ENCODE assay signal across 27 cellular contexts in genomic region chr3:129164500-129164899, GRCh38. TPM values are rescaled to one million over a fixed set of nuclear protein-coding genes. Genes with fewer than 3 reads are reported as not detected.
DNase-seq lines count a peak whose midpoint lies in the region; ATAC-seq and TF ChIP-seq lines count a peak whose summit lies in the region.
"Had no signal": no experiment of that assay in that cellular context is flagged by ENCODE, and none has a peak within 500 bp of the region (broad histone marks: within the 10 kb centered on the region; RNA-seq: fewer than 3 reads in every experiment).

No MANE protein-coding gene starts in this region.

- H3K27ac Mint-ChIP-seq in activated T-cell treated with anti-CD3 and anti-CD28 coated beads, Interleukin-2, amount 50 U/mL, for 72 hours = peak overlapping the region; percentile 20
- H3K27ac Mint-ChIP-seq in Calu3 (ENCODE audit: unreplicated experiment) (peak overlapping the region; percentile 55), neural crest cell (ENCODE audit: unreplicated experiment) (no peak overlapping the region)
- peak overlapping the region; percentile 46 for H3K27ac Mint-ChIP-seq in activated naive CD8-positive, alpha-beta T cell
- H3K27ac Mint-ChIP-seq: nephron progenitor cell had no signal

- no peak for DNase-seq in activated T-cell treated with anti-CD3 and anti-CD28 coated beads, Interleukin-2, amount 50 U/mL, for 72 hours
- no peak for DNase-seq in activated T-cell treated with anti-CD3 and anti-CD28 coated beads, Interleukin-2, amount 50 U/mL, for 4 hours
- DNase-seq in Calu3 (no peak), neural crest cell (ENCODE audit: low read depth, low spot score) (no peak)
- no peak for DNase-seq in stimulated activated CD4-positive, alpha-beta T cell treated with anti-CD3 and anti-CD28 coated beads, Interleukin-2, amount 100 ng/mL, for 48 hours
- DNase-seq: activated CD4-positive, CD25-positive, alpha-beta regulatory T cell treated with anti-CD3 and anti-CD28 coated beads, Interleukin-2, amount 50 U/mL, for 72 hours; activated naive CD4-positive, alpha-beta T cell; activated T-cell treated with anti-CD3 and anti-CD28 coated beads, Interleukin-2, amount 50 U/mL, for 48 hours; AML-193; anterior cingulate cortex; dorsolateral prefrontal cortex; esophagus squamous epithelium; foreskin keratinocyte; kidney glomerular epithelial cell; NCI-H1417 treated with DMSO at 0.1 percent for 48 hours; NCI-H2029 treated with DMSO at 0.1 percent for 48 hours; NCI-H526; nephron progenitor cell; ovary; PC-9; stimulated activated naive CD4-positive, alpha-beta T cell treated with Interleukin-2 at 50 U/mL for 16 hours had no signal

- no peaks in the 10 kb centered on the region for H3K9me3 Mint-ChIP-seq in activated T-cell treated with anti-CD3 and anti-CD28 coated beads, Interleukin-2, amount 50 U/mL, for 72 hours
- no peaks in the 10 kb centered on the region for H3K9me3 Mint-ChIP-seq in activated T-cell treated with anti-CD3 and anti-CD28 coated beads, Interleukin-2, amount 50 U/mL, for 4 hours
- H3K9me3 Mint-ChIP-seq in Calu3 (ENCODE audit: low read depth, unreplicated experiment) = no peaks in the 10 kb centered on the region
- no peaks in the 10 kb centered on the region for H3K9me3 Mint-ChIP-seq in activated naive CD8-positive, alpha-beta T cell (ENCODE audit: low read depth)
- H3K9me3 Mint-ChIP-seq in neural crest cell = no peaks in the 10 kb centered on the region
- H3K9me3 Mint-ChIP-seq: nephron progenitor cell had no signal

- ATAC-seq in activated T-cell treated with anti-CD3 and anti-CD28 coated beads, Interleukin-2, amount 50 U/mL, for 72 hours (replicated peaks in 1 of 2) = no peak
- ATAC-seq in activated T-cell treated with anti-CD3 and anti-CD28 coated beads, Interleukin-2, amount 50 U/mL, for 4 hours = no peak
- no peak for ATAC-seq in GM18505 (IDR thresholded peaks at IDR 0.05; ENCODE audit: unreplicated experiment)
- ATAC-seq in HG02759 (IDR thresholded peaks at IDR 0.05; ENCODE audit: unreplicated experiment) = no peak
- ATAC-seq: A549, foreskin keratinocyte, HCT116, Right ventricle myocardium inferior had no signal

- no peak overlapping the region for H3K4me3 Mint-ChIP-seq in activated T-cell treated with anti-CD3 and anti-CD28 coated beads, Interleukin-2, amount 50 U/mL, for 72 hours
- no peak overlapping the region for H3K4me3 Mint-ChIP-seq in activated T-cell treated with anti-CD3 and anti-CD28 coated beads, Interleukin-2, amount 50 U/mL, for 4 hours
- H3K4me3 Mint-ChIP-seq in Calu3 (ENCODE audit: low read depth, unreplicated experiment) (no peak overlapping the region), neural crest cell (peak overlapping the region; percentile 68)
- no peak overlapping the region for H3K4me3 Mint-ChIP-seq in activated naive CD8-positive, alpha-beta T cell
- H3K4me3 Mint-ChIP-seq: nephron progenitor cell had no signal

- intact Hi-C loops in Calu3 (cut with micrococcal nuclease; ENCODE audit: unreplicated experiment) = no loop called here

- H3K4me1 Mint-ChIP-seq in activated T-cell treated with anti-CD3 and anti-CD28 coated beads, Interleukin-2, amount 50 U/mL, for 72 hours (ENCODE audit: low read depth) = peaks cover 38% of the 10 kb centered on the region
- H3K4me1 Mint-ChIP-seq in activated T-cell treated with anti-CD3 and anti-CD28 coated beads, Interleukin-2, amount 50 U/mL, for 4 hours (ENCODE audit: low read depth) = peaks cover 16% of the 10 kb centered on the region
- peaks cover 26% of the 10 kb centered on the region for H3K4me1 Mint-ChIP-seq in Calu3 (ENCODE audit: low read depth, unreplicated experiment)
- peaks cover 29% of the 10 kb centered on the region for H3K4me1 Mint-ChIP-seq in activated naive CD8-positive, alpha-beta T cell (ENCODE audit: low read depth)
- H3K4me1 Mint-ChIP-seq in neural crest cell = peaks cover 34% of the 10 kb centered on the region

- CTCF ChIA-PET in Calu3 (lab: Charles Lee) = interaction anchor here (0.6 kb wide), 2 partner anchors 14 to 16 kb away, joined by 4 to 5 read pairs; no protein-coding TSS in a partner anchor

- TF ChIP-seq CTCF in Calu3 (IDR thresholded peaks at IDR 0.05; ENCODE audit: unreplicated experiment) (no peak), neural crest cell (conservative IDR thresholded peaks at IDR 0.05) (no peak)

- peaks cover 5 to 27% of the 10 kb centered on the region in 2 donors for H3K36me3 Mint-ChIP-seq in activated T-cell treated with anti-CD3 and anti-CD28 coated beads, Interleukin-2, amount 50 U/mL, for 72 hours (ENCODE audit: insufficient read depth in 2 of 2)
- peaks cover 10% of the 10 kb centered on the region for H3K36me3 Mint-ChIP-seq in activated T-cell treated with anti-CD3 and anti-CD28 coated beads, Interleukin-2, amount 50 U/mL, for 4 hours (ENCODE audit: insufficient read depth)
- H3K36me3 Mint-ChIP-seq in Calu3 (ENCODE audit: insufficient read depth, unreplicated experiment) = peaks cover 100% of the 10 kb centered on the region
- peaks cover 8% of the 10 kb centered on the region for H3K36me3 Mint-ChIP-seq in activated naive CD8-positive, alpha-beta T cell
- H3K36me3 Mint-ChIP-seq in neural crest cell (ENCODE audit: low read depth) = peaks cover 11% of the 10 kb centered on the region

- TF ChIP-seq POLR2A in GM18505 (IDR thresholded peaks at IDR 0.05; ENCODE audit: borderline replicate concordance, extremely low read depth, insufficient read depth, insufficient read length) = no peak

- BruUV-seq in Calu3 (replicated peaks; lab: Mats Ljungman, UMichigan) = no TSS peak

- no peaks in the 10 kb centered on the region for H3K27me3 Mint-ChIP-seq in activated T-cell treated with anti-CD3 and anti-CD28 coated beads, Interleukin-2, amount 50 U/mL, for 72 hours (ENCODE audit: low read depth)
- H3K27me3 Mint-ChIP-seq in activated T-cell treated with anti-CD3 and anti-CD28 coated beads, Interleukin-2, amount 50 U/mL, for 4 hours (ENCODE audit: low read depth) = no peaks in the 10 kb centered on the region
- H3K27me3 Mint-ChIP-seq in Calu3 (ENCODE audit: unreplicated experiment) (no peaks in the 10 kb centered on the region), neural crest cell (ENCODE audit: low read depth) (no peaks in the 10 kb centered on the region)
- no peaks in the 10 kb centered on the region for H3K27me3 Mint-ChIP-seq in activated naive CD8-positive, alpha-beta T cell

RNA-seq across cellular contexts. Expression of gene ISY1, which starts 3.6 kb away (rescaled TPM):
- total RNA-seq in activated T-cell treated with anti-CD3 and anti-CD28 coated beads, Interleukin-2, amount 50 U/mL, for 72 hours = 10 to 100 TPM; 50.2 to 68.9 TPM
- total RNA-seq in activated T-cell treated with anti-CD3 and anti-CD28 coated beads, Interleukin-2, amount 50 U/mL, for 4 hours = 100 to 1,000 TPM in 1 of 3 donors, 10 to 100 TPM in 2; 93.1 to 101 (median 93.9) TPM
- total RNA-seq in Calu3 (2022) (63.8 and 77.0 TPM in 2 replicates), neural crest cell (31.4 and 34.7 TPM in 2 replicates)

RNA-seq across cellular contexts. Expression of gene CNBP, which starts 19.2 kb away (rescaled TPM):
- 100 to 1,000 TPM; 450 to 480 TPM for total RNA-seq in activated T-cell treated with anti-CD3 and anti-CD28 coated beads, Interleukin-2, amount 50 U/mL, for 72 hours
- 100 to 1,000 TPM; 606 to 623 (median 610) TPM for total RNA-seq in activated T-cell treated with anti-CD3 and anti-CD28 coated beads, Interleukin-2, amount 50 U/mL, for 4 hours
- total RNA-seq in Calu3 (2022) = 331 and 355 TPM in 2 replicates
- total RNA-seq in neural crest cell = 314 and 319 TPM in 2 replicates

RNA-seq across cellular contexts. Expression of gene RAB43, which starts 42.9 kb away (rescaled TPM):
- 10 to 100 TPM; 82.5 to 95.5 TPM for total RNA-seq in activated T-cell treated with anti-CD3 and anti-CD28 coated beads, Interleukin-2, amount 50 U/mL, for 72 hours
- total RNA-seq in activated T-cell treated with anti-CD3 and anti-CD28 coated beads, Interleukin-2, amount 50 U/mL, for 4 hours = 10 to 100 TPM; 24.4 to 30.6 (median 25.0) TPM
- 21.2 and 27.4 TPM in 2 replicates for total RNA-seq in Calu3 (2022)
- total RNA-seq in neural crest cell = 9.6 and 11.4 TPM in 2 replicates
